11 cellular contexts compared by ENCODE assay signal in genomic region chr4:9970399-9971011, GRCh38. TPM values are rescaled to one million over a fixed set of nuclear protein-coding genes. Genes with fewer than 3 reads are reported as not detected.
A peak's percentile ranks its signal among the peaks of the same experiment; 100 is the strongest.
DNase-seq lines count a peak whose midpoint lies in the region; ATAC-seq and TF ChIP-seq lines count a peak whose summit lies in the region.
"Had no signal": no experiment of that assay in that cellular context is flagged by ENCODE, and none has a peak within 500 bp of the region (broad histone marks: within the 10 kb centered on the region; RNA-seq: fewer than 3 reads in every experiment).

No MANE protein-coding gene starts in this region.

- peaks cover 0 to 12% (median 9%) of the 10 kb centered on the region in 3 donors for H3K4me1 Mint-ChIP-seq in naive B cell
- H3K4me1 Mint-ChIP-seq: central memory CD8-positive, alpha-beta T cell had no signal

- H3K4me3 ChIP-seq in mammary epithelial cell (replicated peaks in 1 of 3; ENCODE audit: insufficient read depth in 1 of 3, low read depth in 2 of 3, low read length in 3 of 3), result no peak overlapping the region
- H3K4me3 ChIP-seq: thoracic aorta had no signal

- 95% methylated on average over 6 of the region's 6 CpGs for WGBS in mammary epithelial cell (ENCODE audit: low coverage, missing lambda C conversion rate)

- H3K36me3 Mint-ChIP-seq in naive B cell, result peaks cover 7 to 8% of the 10 kb centered on the region in 2 donors

- no peak overlapping the region for H3K4me2 ChIP-seq in mammary epithelial cell (ENCODE audit: insufficient read depth, low read depth, low read length)

- intact Hi-C loops in mammary epithelial cell (cut with micrococcal nuclease), result no loop called here

- peaks cover 0 to 8% (median 0%) of the 10 kb centered on the region in 3 donors for H3K27me3 Mint-ChIP-seq in naive B cell

- H2AFZ ChIP-seq in mammary epithelial cell (ENCODE audit: low read depth, low read length), result no peak overlapping the region

- CTCF ChIA-PET in mammary epithelial cell (lab: Charles Lee; ENCODE audit: low non-redundant PET), result no interaction called here

- H3K27me3 ChIP-seq in mammary epithelial cell (ENCODE audit: insufficient read depth, low read length), result no peaks in the 10 kb centered on the region

- H4K20me1 ChIP-seq in mammary epithelial cell (ENCODE audit: insufficient read depth, low read length), result no peaks in the 10 kb centered on the region

- in situ Hi-C loops in mammary epithelial cell (cut with MboI; ENCODE audit: low sequenced_read_pairs in 2 of 2), result no loop called here

- peaks cover 0 to 23% (median 15%) of the 10 kb centered on the region in 7 donors for H3K9me3 Mint-ChIP-seq in naive B cell

- ATAC-seq in GM21825 (IDR thresholded peaks at IDR 0.05; ENCODE audit: unreplicated experiment) (peak; percentile 85), HG03469 (IDR thresholded peaks at IDR 0.05; ENCODE audit: unreplicated experiment) (peak; percentile 74), naive B cell (ENCODE audit: low read depth in 2 of 2) (peak; percentile 59 to 63), SK-N-SH treated with all-trans-retinoic acid at 6 μM for 48 hours (no peak)

- H3K36me3 ChIP-seq in mammary epithelial cell (ENCODE audit: insufficient read depth, low read length), result peaks cover 13% of the 10 kb centered on the region
- H3K36me3 ChIP-seq: thoracic aorta had no signal

- DNase-seq in SKM-1 treated with dmso at 0.1 percent for 144 hours (lab: John Stamatoyannopoulos, UW; ENCODE audit: unreplicated experiment), result peak; percentile 28
- DNase-seq in SKM-1 (lab: John Stamatoyannopoulos, UW; ENCODE audit: unreplicated experiment), result no peak
- peak; percentile 31 for DNase-seq in naive B cell
- DNase-seq in mammary epithelial cell, result no peak
- no peak for DNase-seq in NCI-H2196 treated with DMSO at 0.1 percent for 48 hours (lab: John Stamatoyannopoulos, UW; ENCODE audit: unreplicated experiment)
- DNase-seq: 8988T had no signal

- H3K4me3 Mint-ChIP-seq in naive B cell, result peak overlapping the region in 1 of 8 donors; percentile 17
- H3K4me3 Mint-ChIP-seq: central memory CD8-positive, alpha-beta T cell had no signal

- TF ChIP-seq CTCF in mammary epithelial cell (conservative IDR thresholded peaks at IDR 0.05 in 1 of 2, IDR thresholded peaks at IDR 0.05 in 1 of 2; ENCODE audit: extremely low read depth in 1 of 2, insufficient read depth in 1 of 2, low read depth in 1 of 2, low read length in 2 of 2), result no peak

- no TSS peak for BruUV-seq in mammary epithelial cell (replicated peaks; lab: Mats Ljungman, UMichigan)

- dilution Hi-C loops in mammary epithelial cell (cut with HindIII; ENCODE audit: low sequenced_read_pairs), result no loop called here

- peaks cover 59% of the 10 kb centered on the region for H3K79me2 ChIP-seq in mammary epithelial cell (ENCODE audit: insufficient read depth, low read length)

- no peak overlapping the region for H3K9ac ChIP-seq in mammary epithelial cell (ENCODE audit: insufficient read depth, low read length)

- peaks cover 5% of the 10 kb centered on the region for H3K9me3 ChIP-seq in mammary epithelial cell (replicated peaks; ENCODE audit: insufficient read depth, low read length)
- H3K9me3 ChIP-seq: thoracic aorta had no signal

- no peak overlapping the region for H3K27ac ChIP-seq in mammary epithelial cell (ENCODE audit: insufficient read depth, low read depth, low read length)
- H3K27ac ChIP-seq: thoracic aorta had no signal

- H3K27ac Mint-ChIP-seq in naive B cell, result peak overlapping the region in 5 of 6 donors; percentile 26 to 73 (median 43)

- H3K4me1 ChIP-seq in mammary epithelial cell (ENCODE audit: insufficient read depth, low read length), result no peaks in the 10 kb centered on the region

TF ChIP-seq in SK-N-SH treated with all-trans-retinoic acid at 6 μM for 48 hours, 23 proteins besides CTCF, POLR2A, EP300 and RAD21:
- TF ChIP-seq PPARA (CRISPR knock-in tag; IDR thresholded peaks at IDR 0.05; ENCODE audit: borderline replicate concordance), result no peak
- TF ChIP-seq TCF4 (CRISPR knock-in tag; IDR thresholded peaks at IDR 0.05; ENCODE audit: borderline replicate concordance), result no peak
- no peak for TF ChIP-seq SNAI2 (CRISPR knock-in tag; IDR thresholded peaks at IDR 0.05)
- no peak for TF ChIP-seq PATZ1 (CRISPR knock-in tag; IDR thresholded peaks at IDR 0.05; ENCODE audit: borderline replicate concordance)
- TF ChIP-seq ZC3H10 (CRISPR knock-in tag; IDR thresholded peaks at IDR 0.05), result no peak
- no peak for TF ChIP-seq TOX (CRISPR knock-in tag; IDR thresholded peaks at IDR 0.05; ENCODE audit: borderline replicate concordance)
- TF ChIP-seq CSRNP3 (CRISPR knock-in tag; IDR thresholded peaks at IDR 0.05), result no peak
- TF ChIP-seq ZNF565 (CRISPR knock-in tag; conservative IDR thresholded peaks at IDR 0.05; ENCODE audit: low read depth), result no peak
- no peak for TF ChIP-seq ARNTL (CRISPR knock-in tag; IDR thresholded peaks at IDR 0.05; ENCODE audit: borderline replicate concordance, low read depth)
- TF ChIP-seq ESRRG (CRISPR knock-in tag; IDR thresholded peaks at IDR 0.05), result no peak
- no peak for TF ChIP-seq ZFP30 (CRISPR knock-in tag; IDR thresholded peaks at IDR 0.05)
- TF ChIP-seq TSHZ2 (CRISPR knock-in tag; IDR thresholded peaks at IDR 0.05), result no peak
- TF ChIP-seq OSR1 (CRISPR knock-in tag; IDR thresholded peaks at IDR 0.05), result no peak
- TF ChIP-seq GLIS3 (CRISPR knock-in tag; IDR thresholded peaks at IDR 0.05), result no peak
- TF ChIP-seq BACH2 (CRISPR knock-in tag; IDR thresholded peaks at IDR 0.05; ENCODE audit: borderline replicate concordance), result no peak
- no peak for TF ChIP-seq CSDC2 (CRISPR knock-in tag; IDR thresholded peaks at IDR 0.05)

RNA-seq across cellular contexts. Expression of gene SLC2A9, which starts 50.8 kb away (rescaled TPM):
- polyA plus RNA-seq in naive B cell (ENCODE audit: low read depth in 6 of 6), result 1 to 10 TPM in 3 of 6 donors, under 1 TPM in 2, not detected in 1; 0.52 to 1.4 (median 1.3) TPM
- 100 to 1,000 TPM in 1 of 2 donors, 10 to 100 TPM in 1; 93.2 to 163 TPM for total RNA-seq in mammary epithelial cell
- 65.5 TPM for polyA plus RNA-seq in mammary epithelial cell
- 83.8 TPM for polyA minus RNA-seq in mammary epithelial cell

Comparison
In these comparisons a context has a peak if more than half of its experiments do, and no peak if none do; other contexts are left out.
1. DNase-seq: peak in SKM-1 treated with dmso at 0.1 percent for 144 hours (single experiment) and naive B cell (single experiment); none in SKM-1 (single experiment), mammary epithelial cell (single experiment) and NCI-H2196 treated with DMSO at 0.1 percent for 48 hours (single experiment).
2. RNA of gene SLC2A9, which starts 50.8 kb away (polyA plus RNA-seq): 65.5 TPM in mammary epithelial cell (single experiment); 0.52 to 1.4 TPM in naive B cell; every median in the first group is over 10 times any median in the second.